In the genomic region with DNA sequence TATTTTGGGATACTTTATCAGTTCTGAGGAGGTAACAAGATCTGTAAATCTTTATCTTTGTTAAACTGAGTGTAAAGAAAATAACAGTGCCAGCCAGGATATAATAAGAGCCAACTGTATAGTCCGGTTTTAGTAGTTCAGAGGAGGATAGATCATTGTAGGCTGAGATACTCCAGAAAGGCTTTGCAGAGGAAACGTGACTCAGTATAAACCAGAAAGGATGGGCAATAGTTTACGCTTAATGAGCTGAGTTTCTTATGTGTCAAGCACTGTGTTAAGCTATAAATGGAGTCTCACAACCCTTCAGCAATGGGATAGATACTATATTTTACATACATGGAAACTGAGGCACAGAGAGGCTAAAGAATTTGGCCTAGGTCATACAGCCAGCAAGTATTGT, we compare ENCODE assay signal across 1 cellular context.
TF ChIP-seq lines count a peak whose summit lies in the region.

No MANE protein-coding gene starts in this region.

TF ChIP-seq in neural cell, 6 proteins besides CTCF, POLR2A, EP300 and RAD21 (continued from another document):
- TF ChIP-seq EZH2 (IDR thresholded peaks at IDR 0.05; ENCODE audit: borderline replicate concordance, insufficient read depth, low read length, poor library complexity, severe bottlenecking) = no peak
- no peak for TF ChIP-seq SMC3 (conservative IDR thresholded peaks at IDR 0.05; ENCODE audit: poor library complexity)
